Comparison of ENCODE assay signal across 1 cellular context in the genomic region with DNA sequence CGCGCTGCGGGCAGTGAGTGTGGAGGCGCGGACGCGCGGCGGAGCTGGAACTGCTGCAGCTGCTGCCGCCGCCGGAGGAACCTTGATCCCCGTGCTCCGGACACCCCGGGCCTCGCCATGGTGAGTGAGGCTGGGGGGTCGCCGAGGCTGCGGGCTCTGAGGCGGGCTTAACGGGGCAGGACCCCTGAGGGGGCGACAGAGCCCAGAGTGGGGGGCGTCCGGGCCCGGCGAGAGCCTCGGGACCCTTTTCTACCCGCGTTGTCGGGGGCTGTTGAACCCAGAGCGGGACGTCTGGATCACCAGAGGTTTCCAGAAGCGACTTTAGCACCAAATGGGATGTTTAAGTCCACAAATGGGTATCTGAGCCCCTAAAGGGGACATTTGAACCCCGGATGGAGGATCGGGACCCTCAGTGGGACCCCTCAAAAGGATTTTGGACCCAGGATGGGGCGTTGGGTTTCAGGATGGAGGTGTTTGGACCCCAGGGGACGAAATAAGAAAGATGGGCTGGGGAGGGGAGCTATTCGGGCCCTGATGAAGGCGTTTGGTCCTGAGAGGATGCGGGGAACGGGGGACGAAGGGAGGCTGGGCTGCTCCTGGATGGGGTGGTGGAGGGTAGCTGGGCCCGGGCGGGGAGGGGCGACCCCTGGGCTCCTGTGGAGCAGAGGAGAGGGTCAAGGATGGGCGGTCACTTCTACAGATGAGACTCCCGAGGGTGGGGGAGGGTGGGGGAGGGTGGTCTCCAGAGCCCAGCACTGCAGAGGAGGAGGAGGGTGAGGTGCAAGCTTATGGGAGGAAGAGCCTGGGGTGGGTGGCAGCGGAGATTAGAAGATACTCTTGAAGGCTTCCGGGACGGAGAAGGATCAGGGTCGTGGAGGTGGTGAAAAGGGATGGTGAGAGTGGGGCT.
TF ChIP-seq lines count a peak whose summit lies in the region.

CALM3 (plus strand) TSS at position 13 of the 907 bp plus-strand sequence; CDS start at position 118, 105 bp downstream.

TF ChIP-seq in H1, 55 proteins besides CTCF, POLR2A, EP300 and RAD21 (continued from another document):
- TF ChIP-seq ATF3 (IDR thresholded peaks at IDR 0.05; ENCODE audit: insufficient read depth, low read depth, low read length) (no peak), NRF1 (IDR thresholded peaks at IDR 0.05; ENCODE audit: low read depth, low read length) (no peak), SP4 (IDR thresholded peaks at IDR 0.05; ENCODE audit: low read length) (no peak), ASH2L (IDR thresholded peaks at IDR 0.05; ENCODE audit: low read length) (no peak), GTF2F1 (IDR thresholded peaks at IDR 0.05; ENCODE audit: borderline replicate concordance, low read depth, low read length) (no peak), JUND (IDR thresholded peaks at IDR 0.05; ENCODE audit: low read length) (no peak), EZH2 (IDR thresholded peaks at IDR 0.05; ENCODE audit: low read depth, low read length, severe bottlenecking) (no peak), YY1 (IDR thresholded peaks at IDR 0.05; ENCODE audit: low read depth, low read length) (no peak), SRF (IDR thresholded peaks at IDR 0.05; ENCODE audit: low read depth, low read length) (no peak), POLR2AphosphoS5 (IDR thresholded peaks at IDR 0.05; ENCODE audit: low read depth, low read length) (no peak), JUN (IDR thresholded peaks at IDR 0.05; ENCODE audit: low read depth, low read length) (no peak), HDAC6 (IDR thresholded peaks at IDR 0.05; ENCODE audit: low read depth, low read length) (no peak), SIRT6 (IDR thresholded peaks at IDR 0.05; ENCODE audit: low read length) (no peak), TCF12 (IDR thresholded peaks at IDR 0.05; ENCODE audit: low read depth, low read length) (no peak), KDM1A (IDR thresholded peaks at IDR 0.05; ENCODE audit: borderline replicate concordance, low read length) (no peak), TEAD4 (IDR thresholded peaks at IDR 0.05; ENCODE audit: low read depth, low read length) (no peak), E2F6 (IDR thresholded peaks at IDR 0.05) (no peak), CEBPB (IDR thresholded peaks at IDR 0.05; ENCODE audit: low read depth, low read length) (no peak), SIX5 (IDR thresholded peaks at IDR 0.05; ENCODE audit: low read depth, low read length) (no peak), PHF8 (conservative IDR thresholded peaks at IDR 0.05; ENCODE audit: low read depth, low read length) (peak; percentile 73), TBP (IDR thresholded peaks at IDR 0.05; ENCODE audit: low read depth, low read length) (no peak), CHD1 (IDR thresholded peaks at IDR 0.05; ENCODE audit: low read depth, low read length) (no peak), TAF1 (IDR thresholded peaks at IDR 0.05; ENCODE audit: low read depth, low read length) (peak; percentile 32; the same call in 1 of the 2 replicates), RBBP5 (IDR thresholded peaks at IDR 0.05; ENCODE audit: borderline replicate concordance, low read depth, low read length) (peak; percentile 26; the same call in 1 of the 2 replicates), KDM4A (IDR thresholded peaks at IDR 0.05; ENCODE audit: low read depth, low read length, severe bottlenecking) (peak; percentile 92), RXRA (IDR thresholded peaks at IDR 0.05; ENCODE audit: insufficient read depth, low read depth, low read length) (no peak), NANOG (IDR thresholded peaks at IDR 0.05; ENCODE audit: insufficient read depth, low read depth, low read length, poor library complexity, severe bottlenecking) (no peak)
- TF ChIP-seq, protein P1, sequence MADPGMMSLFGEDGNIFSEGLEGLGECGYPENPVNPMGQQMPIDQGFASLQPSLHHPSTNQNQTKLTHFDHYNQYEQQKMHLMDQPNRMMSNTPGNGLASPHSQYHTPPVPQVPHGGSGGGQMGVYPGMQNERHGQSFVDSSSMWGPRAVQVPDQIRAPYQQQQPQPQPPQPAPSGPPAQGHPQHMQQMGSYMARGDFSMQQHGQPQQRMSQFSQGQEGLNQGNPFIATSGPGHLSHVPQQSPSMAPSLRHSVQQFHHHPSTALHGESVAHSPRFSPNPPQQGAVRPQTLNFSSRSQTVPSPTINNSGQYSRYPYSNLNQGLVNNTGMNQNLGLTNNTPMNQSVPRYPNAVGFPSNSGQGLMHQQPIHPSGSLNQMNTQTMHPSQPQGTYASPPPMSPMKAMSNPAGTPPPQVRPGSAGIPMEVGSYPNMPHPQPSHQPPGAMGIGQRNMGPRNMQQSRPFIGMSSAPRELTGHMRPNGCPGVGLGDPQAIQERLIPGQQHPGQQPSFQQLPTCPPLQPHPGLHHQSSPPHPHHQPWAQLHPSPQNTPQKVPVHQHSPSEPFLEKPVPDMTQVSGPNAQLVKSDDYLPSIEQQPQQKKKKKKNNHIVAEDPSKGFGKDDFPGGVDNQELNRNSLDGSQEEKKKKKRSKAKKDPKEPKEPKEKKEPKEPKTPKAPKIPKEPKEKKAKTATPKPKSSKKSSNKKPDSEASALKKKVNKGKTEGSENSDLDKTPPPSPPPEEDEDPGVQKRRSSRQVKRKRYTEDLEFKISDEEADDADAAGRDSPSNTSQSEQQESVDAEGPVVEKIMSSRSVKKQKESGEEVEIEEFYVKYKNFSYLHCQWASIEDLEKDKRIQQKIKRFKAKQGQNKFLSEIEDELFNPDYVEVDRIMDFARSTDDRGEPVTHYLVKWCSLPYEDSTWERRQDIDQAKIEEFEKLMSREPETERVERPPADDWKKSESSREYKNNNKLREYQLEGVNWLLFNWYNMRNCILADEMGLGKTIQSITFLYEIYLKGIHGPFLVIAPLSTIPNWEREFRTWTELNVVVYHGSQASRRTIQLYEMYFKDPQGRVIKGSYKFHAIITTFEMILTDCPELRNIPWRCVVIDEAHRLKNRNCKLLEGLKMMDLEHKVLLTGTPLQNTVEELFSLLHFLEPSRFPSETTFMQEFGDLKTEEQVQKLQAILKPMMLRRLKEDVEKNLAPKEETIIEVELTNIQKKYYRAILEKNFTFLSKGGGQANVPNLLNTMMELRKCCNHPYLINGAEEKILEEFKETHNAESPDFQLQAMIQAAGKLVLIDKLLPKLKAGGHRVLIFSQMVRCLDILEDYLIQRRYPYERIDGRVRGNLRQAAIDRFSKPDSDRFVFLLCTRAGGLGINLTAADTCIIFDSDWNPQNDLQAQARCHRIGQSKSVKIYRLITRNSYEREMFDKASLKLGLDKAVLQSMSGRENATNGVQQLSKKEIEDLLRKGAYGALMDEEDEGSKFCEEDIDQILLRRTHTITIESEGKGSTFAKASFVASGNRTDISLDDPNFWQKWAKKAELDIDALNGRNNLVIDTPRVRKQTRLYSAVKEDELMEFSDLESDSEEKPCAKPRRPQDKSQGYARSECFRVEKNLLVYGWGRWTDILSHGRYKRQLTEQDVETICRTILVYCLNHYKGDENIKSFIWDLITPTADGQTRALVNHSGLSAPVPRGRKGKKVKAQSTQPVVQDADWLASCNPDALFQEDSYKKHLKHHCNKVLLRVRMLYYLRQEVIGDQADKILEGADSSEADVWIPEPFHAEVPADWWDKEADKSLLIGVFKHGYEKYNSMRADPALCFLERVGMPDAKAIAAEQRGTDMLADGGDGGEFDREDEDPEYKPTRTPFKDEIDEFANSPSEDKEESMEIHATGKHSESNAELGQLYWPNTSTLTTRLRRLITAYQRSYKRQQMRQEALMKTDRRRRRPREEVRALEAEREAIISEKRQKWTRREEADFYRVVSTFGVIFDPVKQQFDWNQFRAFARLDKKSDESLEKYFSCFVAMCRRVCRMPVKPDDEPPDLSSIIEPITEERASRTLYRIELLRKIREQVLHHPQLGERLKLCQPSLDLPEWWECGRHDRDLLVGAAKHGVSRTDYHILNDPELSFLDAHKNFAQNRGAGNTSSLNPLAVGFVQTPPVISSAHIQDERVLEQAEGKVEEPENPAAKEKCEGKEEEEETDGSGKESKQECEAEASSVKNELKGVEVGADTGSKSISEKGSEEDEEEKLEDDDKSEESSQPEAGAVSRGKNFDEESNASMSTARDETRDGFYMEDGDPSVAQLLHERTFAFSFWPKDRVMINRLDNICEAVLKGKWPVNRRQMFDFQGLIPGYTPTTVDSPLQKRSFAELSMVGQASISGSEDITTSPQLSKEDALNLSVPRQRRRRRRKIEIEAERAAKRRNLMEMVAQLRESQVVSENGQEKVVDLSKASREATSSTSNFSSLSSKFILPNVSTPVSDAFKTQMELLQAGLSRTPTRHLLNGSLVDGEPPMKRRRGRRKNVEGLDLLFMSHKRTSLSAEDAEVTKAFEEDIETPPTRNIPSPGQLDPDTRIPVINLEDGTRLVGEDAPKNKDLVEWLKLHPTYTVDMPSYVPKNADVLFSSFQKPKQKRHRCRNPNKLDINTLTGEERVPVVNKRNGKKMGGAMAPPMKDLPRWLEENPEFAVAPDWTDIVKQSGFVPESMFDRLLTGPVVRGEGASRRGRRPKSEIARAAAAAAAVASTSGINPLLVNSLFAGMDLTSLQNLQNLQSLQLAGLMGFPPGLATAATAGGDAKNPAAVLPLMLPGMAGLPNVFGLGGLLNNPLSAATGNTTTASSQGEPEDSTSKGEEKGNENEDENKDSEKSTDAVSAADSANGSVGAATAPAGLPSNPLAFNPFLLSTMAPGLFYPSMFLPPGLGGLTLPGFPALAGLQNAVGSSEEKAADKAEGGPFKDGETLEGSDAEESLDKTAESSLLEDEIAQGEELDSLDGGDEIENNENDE (IDR thresholded peaks at IDR 0.05; ENCODE audit: insufficient replicate concordance, low read length), result no peak
